In the genomic region with DNA sequence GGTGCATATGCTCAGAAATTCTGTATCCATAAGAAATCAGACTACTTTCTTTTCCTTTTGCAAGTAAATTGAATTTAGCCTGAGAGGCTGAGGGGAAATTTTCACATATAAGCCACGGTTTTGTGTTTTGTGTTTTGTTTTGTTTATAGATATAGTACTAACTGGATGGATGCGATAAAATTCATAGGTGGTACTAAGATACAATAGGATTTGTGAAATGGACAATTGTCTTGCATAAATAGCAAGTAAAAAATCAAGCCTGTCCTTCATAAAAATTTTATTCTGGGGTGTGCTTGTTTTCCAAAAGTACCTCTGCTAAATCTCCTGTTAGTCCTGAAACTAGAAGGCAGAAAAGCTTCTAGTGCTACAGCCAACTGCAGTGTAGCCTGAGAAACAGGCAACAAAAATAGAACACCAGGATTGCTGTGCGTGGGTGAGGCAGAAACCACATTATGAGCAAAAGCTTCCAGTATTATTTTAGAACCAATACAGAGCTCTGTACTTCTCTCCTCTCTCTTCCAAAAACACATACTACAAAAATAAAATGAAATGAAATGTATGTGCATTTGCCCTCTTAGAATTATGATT, we compare ENCODE assay signal across 8 cellular contexts. TPM values are rescaled to one million over a fixed set of nuclear protein-coding genes. Genes with fewer than 3 reads are reported as not detected.
DNase-seq lines count a peak whose midpoint lies in the region; ATAC-seq and TF ChIP-seq lines count a peak whose summit lies in the region.

No MANE protein-coding gene starts in this region.

- H3K4me1 ChIP-seq in Karpas-422 (ENCODE audit: low read length), result peaks cover 40% of the 10 kb centered on the region
- no peaks in the 10 kb centered on the region for H3K4me1 ChIP-seq in vagina

- H3K36me3 Mint-ChIP-seq in Calu3 (ENCODE audit: insufficient read depth, unreplicated experiment), result peaks cover 23% of the 10 kb centered on the region

- BruUV-seq in Calu3 (replicated peaks; lab: Mats Ljungman, UMichigan), result no TSS peak

- H3K9me3 ChIP-seq in Karpas-422 (ENCODE audit: low read length) (no peaks in the 10 kb centered on the region), vagina (no peaks in the 10 kb centered on the region)

- peak overlapping the region; percentile 75 for H3K4me3 Mint-ChIP-seq in Calu3 (ENCODE audit: low read depth, unreplicated experiment)

- DNase-seq in Calu3 (no peak), Karpas-422 (peak; percentile 4), astrocyte of the hippocampus (ENCODE audit: low read depth, low spot score) (peak; percentile 76), medulla oblongata (ENCODE audit: extremely low spot score) (peak; percentile 57), vagina (ENCODE audit: extremely low spot score in 2 of 2) (no peak)
- no peak for DNase-seq in effector CD4-positive, alpha-beta T cell

- no peaks in the 10 kb centered on the region for H3K9me3 Mint-ChIP-seq in Calu3 (ENCODE audit: low read depth, unreplicated experiment)

- H3K79me2 ChIP-seq in Karpas-422 (ENCODE audit: low read length), result no peaks in the 10 kb centered on the region

- H3K4me1 Mint-ChIP-seq in Calu3 (ENCODE audit: low read depth, unreplicated experiment), result peaks cover 42% of the 10 kb centered on the region

- H3K4me3 ChIP-seq in Karpas-422 (ENCODE audit: low read length) (peak overlapping the region; percentile 68), vagina (peak overlapping the region; percentile 35 to 39)

- H3K9me2 ChIP-seq in Karpas-422 (replicated peaks; ENCODE audit: insufficient read depth, low read length), result no peaks in the 10 kb centered on the region

- no peak for TF ChIP-seq CTCF in Calu3 (IDR thresholded peaks at IDR 0.05; ENCODE audit: unreplicated experiment)
- no peak for TF ChIP-seq CTCF in vagina (IDR thresholded peaks at IDR 0.05)

- no peak overlapping the region for H2AFZ ChIP-seq in Karpas-422 (ENCODE audit: low read length)

- H3K27me3 ChIP-seq in Karpas-422 (ENCODE audit: low read length), result no peaks in the 10 kb centered on the region
- H3K27me3 ChIP-seq in vagina, result no peaks in the 10 kb centered on the region

- H3K9ac ChIP-seq in Karpas-422 (ENCODE audit: low read length), result no peak overlapping the region

- CTCF ChIA-PET in Calu3 (lab: Charles Lee), result interaction anchor here (1.2 to 3.9 kb wide), 2 partner anchors 13 to 14 kb away, joined by 4 to 27 read pairs; no protein-coding TSS in a partner anchor

- TF ChIP-seq POLR2A in vagina (IDR thresholded peaks at IDR 0.05), result no peak

- H3K27ac ChIP-seq in Karpas-422 (ENCODE audit: low read length) (no peak overlapping the region), vagina (peak overlapping the region; percentile 33)

- H3K4me2 ChIP-seq in Karpas-422 (ENCODE audit: low read depth, low read length, poor library complexity, severe bottlenecking), result peak overlapping the region; percentile 91

- H4K20me1 ChIP-seq in Karpas-422 (ENCODE audit: insufficient read depth, low read depth, low read length), result no peaks in the 10 kb centered on the region

- intact Hi-C loops in Calu3 (cut with micrococcal nuclease; ENCODE audit: unreplicated experiment) (loop anchor here (5.0 kb wide), 1 partner anchor 93 kb away; no protein-coding TSS in a partner anchor), vagina (cut with DNase I) (no loop called here)

- H3K27me3 Mint-ChIP-seq in Calu3 (ENCODE audit: unreplicated experiment), result no peaks in the 10 kb centered on the region

- peak; percentile 40 for ATAC-seq in GM21390 (IDR thresholded peaks at IDR 0.05; ENCODE audit: unreplicated experiment)
- no peak for ATAC-seq in HG02981 (IDR thresholded peaks at IDR 0.05; ENCODE audit: unreplicated experiment)

- peak overlapping the region; percentile 90 for H3K27ac Mint-ChIP-seq in Calu3 (ENCODE audit: unreplicated experiment)

- H3K36me3 ChIP-seq in Karpas-422 (ENCODE audit: insufficient read depth, low read length), result no peaks in the 10 kb centered on the region
- no peaks in the 10 kb centered on the region for H3K36me3 ChIP-seq in vagina

RNA-seq across cellular contexts. Expression of a gene that starts 0.6 kb away (rescaled TPM):
- total RNA-seq in Calu3 (2022) (152 and 159 TPM in 2 replicates), vagina (32.4 TPM)
- 1.7 and 5.2 TPM in 2 replicates for total RNA-seq in Karpas-422 (2014; rRNA removed; shearing (Covaris generic); ENCODE audit: low replicate concordance)

Comparison
In these comparisons a context has a peak if more than half of its experiments do, and no peak if none do; other contexts are left out.
1. DNase-seq: peak in Karpas-422 (single experiment), astrocyte of the hippocampus (single experiment) and medulla oblongata (single experiment); none in Calu3 (single experiment), vagina (0 of 2) and effector CD4-positive, alpha-beta T cell (single experiment).